Comparison of ENCODE assay signal across 14 cellular contexts in genomic region chr12:82870825-82871377, GRCh38.
A peak's percentile ranks its signal among the peaks of the same experiment; 100 is the strongest.
DNase-seq lines count a peak whose midpoint lies in the region; ATAC-seq, FAIRE-seq and TF ChIP-seq lines count a peak whose summit lies in the region.
"Had no signal": no experiment of that assay in that cellular context is flagged by ENCODE, and none has a peak within 500 bp of the region (broad histone marks: within the 10 kb centered on the region; RNA-seq: fewer than 3 reads in every experiment).

No MANE protein-coding gene starts in this region.

- no peak overlapping the region for H3K4me2 ChIP-seq in GM12878 (ENCODE audit: control insufficient read depth, insufficient read depth)

- intact Hi-C loops in GM12878 (cut with micrococcal nuclease; ENCODE audit: unreplicated experiment) (no loop called here), body of pancreas (cut with DNase I) (no loop called here)

- TF ChIP-seq CTCF in GM12878 (IDR thresholded peaks at IDR 0.05 in 2 of 3, conservative IDR thresholded peaks at IDR 0.05 in 1 of 3; ENCODE audit: control insufficient read depth in 2 of 3, extremely low read depth in 1 of 3, insufficient read depth in 1 of 3, low read depth in 3 of 3, low read length in 3 of 3) (no peak), body of pancreas (IDR thresholded peaks at IDR 0.05) (no peak)

- H3K27ac ChIP-seq in GM12878 (ENCODE audit: control insufficient read depth, insufficient read depth) = no peak overlapping the region
- no peak overlapping the region for H3K27ac ChIP-seq in body of pancreas
- H3K27ac ChIP-seq: ovary had no signal

- no peak for TF ChIP-seq EP300 in GM12878 (IDR thresholded peaks at IDR 0.05; ENCODE audit: borderline replicate concordance in 1 of 2, control insufficient read depth in 1 of 2, low read depth in 2 of 2, low read length in 2 of 2)

- peak; percentile 57 for FAIRE-seq in GM12878 (lab: Jason Lieb, UNC)
- FAIRE-seq: bronchial epithelial cell had no signal

- CTCF ChIA-PET in GM12878 (lab: Yijun Ruan, JAX) = interaction anchor here (1.2 kb wide), 1 partner anchor 12 kb away, joined by 3 read pairs; no protein-coding TSS in a partner anchor

- no peak for TF ChIP-seq POLR2A in GM12878 (IDR thresholded peaks at IDR 0.05; ENCODE audit: low read depth, low read length)
- no peak for TF ChIP-seq POLR2A in body of pancreas (IDR thresholded peaks at IDR 0.05)

- H3K27me3 ChIP-seq in GM12878 (replicated peaks in 1 of 2; ENCODE audit: control insufficient read depth in 2 of 2, insufficient read depth in 2 of 2, low read length in 1 of 2) = no peaks in the 10 kb centered on the region
- H3K27me3 ChIP-seq in body of pancreas = no peaks in the 10 kb centered on the region
- H3K27me3 ChIP-seq: ovary had no signal

- H3K9ac ChIP-seq in GM12878 (ENCODE audit: control insufficient read depth, insufficient read depth, low read length) = no peak overlapping the region

- H4K20me1 ChIP-seq in GM12878 (ENCODE audit: control insufficient read depth, insufficient read depth) = no peaks in the 10 kb centered on the region

- H3K9me3 ChIP-seq in GM12878 (replicated peaks; ENCODE audit: control insufficient read depth, insufficient read depth, low read length) (no peaks in the 10 kb centered on the region), body of pancreas (no peaks in the 10 kb centered on the region)
- H3K9me3 ChIP-seq: ovary had no signal

- SMC1A ChIA-PET in GM12878 (lab: Charles Lee; ENCODE audit: uncharacterized antibody, unreplicated experiment) = interaction anchor here (0.6 to 1.8 kb wide), 3 partner anchors 14 to 147 kb away, joined by 4 to 5 read pairs (median 4); no protein-coding TSS in a partner anchor

- no peaks in the 10 kb centered on the region for H3K79me2 ChIP-seq in GM12878 (ENCODE audit: control insufficient read depth, insufficient read depth, low read length)

- RAD21 ChIA-PET in GM12878 (lab: Charles Lee; ENCODE audit: unreplicated experiment) = interaction anchor here (1.2 kb wide), 1 partner anchor 185 kb away, joined by 3 read pairs; no protein-coding TSS in a partner anchor

- in situ Hi-C loops in GM12878 (cut with MboI) = no loop called here

- BruUV-seq in GM12878 (replicated peaks; lab: Mats Ljungman, UMichigan) = no TSS peak

- no peaks in the 10 kb centered on the region for H3K4me1 ChIP-seq in GM12878 (ENCODE audit: control insufficient read depth, insufficient read depth, low read length)
- no peaks in the 10 kb centered on the region for H3K4me1 ChIP-seq in body of pancreas

- ATAC-seq in GM19372 (IDR thresholded peaks at IDR 0.05; ENCODE audit: low read depth, unreplicated experiment) (peak; percentile 62), HG02938 (IDR thresholded peaks at IDR 0.05; ENCODE audit: unreplicated experiment) (peak; percentile 63), GM12878 (peak; percentile 50; the same call in 2 of the 3 replicates), GM19455 (IDR thresholded peaks at IDR 0.05; ENCODE audit: unreplicated experiment) (no peak), body of pancreas (no peak)
- ATAC-seq: activated CD4-positive, alpha-beta T cell treated with anti-CD3 and anti-CD28 coated beads for 36 hours had no signal

- H3K4me3 ChIP-seq in GM12878 = no peak overlapping the region
- no peak overlapping the region for H3K4me3 ChIP-seq in body of pancreas
- H3K4me3 ChIP-seq: lung, ovary had no signal

- POLR2A ChIA-PET in GM12878 (lab: Charles Lee) = interaction anchor here (0.7 kb wide), 1 partner anchor 9 kb away, joined by 4 read pairs; no protein-coding TSS in a partner anchor

- DNase-seq in DMS 273 treated with DMSO at 0.1 percent for 48 hours (lab: John Stamatoyannopoulos, UW) (peak; percentile 8), GM12878 (ENCODE audit: low read depth, low spot score) (no peak), SKM-1 (lab: John Stamatoyannopoulos, UW; ENCODE audit: unreplicated experiment) (no peak), NCI-H774 (lab: John Stamatoyannopoulos, UW) (no peak), body of pancreas (no peak)
- DNase-seq: activated CD4-positive, alpha-beta T cell treated with anti-CD3 and anti-CD28 coated beads for 36 hours; activated effector memory CD4-positive, alpha-beta T cell treated with Interleukin-2 at 50 U/mL for 16 hours; DND-41; ovary had no signal

- TF ChIP-seq RAD21 in GM12878 (IDR thresholded peaks at IDR 0.05; ENCODE audit: insufficient read depth, low read depth, low read length) = no peak

- no peaks in the 10 kb centered on the region for H3K36me3 ChIP-seq in GM12878 (ENCODE audit: control insufficient read depth in 2 of 2, insufficient read depth in 2 of 2, low read length in 1 of 2)
- H3K36me3 ChIP-seq in body of pancreas (replicated peaks in 1 of 2; ENCODE audit: insufficient read depth in 1 of 2, low read depth in 2 of 2) = no peaks in the 10 kb centered on the region
- H3K36me3 ChIP-seq: ovary had no signal

- H2AFZ ChIP-seq in GM12878 (ENCODE audit: control insufficient read depth, low read depth, low read length) = peak overlapping the region; percentile 55

TF ChIP-seq in GM12878, 131 proteins besides CTCF, POLR2A, EP300 and RAD21:
- TF ChIP-seq POU2F2 (IDR thresholded peaks at IDR 0.05; ENCODE audit: borderline replicate concordance, low read depth, low read length) = 0 out of 3 replicates have a peak, but pooled peaks have one; percentile 21
- no peak for TF ChIP-seq HDGF (IDR thresholded peaks at IDR 0.05)

Comparison
In these comparisons a context has a peak if more than half of its experiments do, and no peak if none do; other contexts are left out.
1. ATAC-seq: peak in GM19372 (single experiment), HG02938 (single experiment) and GM12878 (single experiment); none in GM19455 (single experiment) and body of pancreas (single experiment).